Comparison of ENCODE assay signal across 1 cellular context in the genomic region with DNA sequence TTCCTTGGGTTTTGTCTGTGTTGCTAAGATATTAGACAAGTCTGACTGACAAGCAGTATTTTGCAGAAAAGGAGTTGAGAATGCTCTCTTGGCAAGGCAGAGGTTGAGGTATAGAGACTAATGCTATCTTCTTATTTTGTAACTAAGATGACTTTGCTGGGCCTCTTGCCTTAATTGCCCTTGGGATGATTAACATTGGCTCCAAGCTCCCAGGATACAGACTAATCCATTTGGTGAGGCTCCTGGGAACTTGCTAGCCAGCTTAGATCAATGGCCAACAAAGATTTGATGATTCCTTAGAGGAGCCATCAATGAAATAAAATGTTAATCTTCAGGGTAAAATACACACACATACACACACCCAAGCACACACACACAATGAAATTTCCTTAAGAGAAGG.
TF ChIP-seq lines count a peak whose summit lies in the region.

No MANE protein-coding gene starts in this region.

TF ChIP-seq in H1, 55 proteins besides CTCF, POLR2A, EP300 and RAD21:
- no peak for TF ChIP-seq ZNF274 (IDR thresholded peaks at IDR 0.05; ENCODE audit: borderline replicate concordance, extremely low read depth, low read length)
- no peak for TF ChIP-seq SUZ12 (IDR thresholded peaks at IDR 0.05; ENCODE audit: low read length)
- TF ChIP-seq EGR1 (IDR thresholded peaks at IDR 0.05; ENCODE audit: borderline replicate concordance, low read depth, low read length) = no peak
TF ChIP-seq in H1: peak in this region for 0.
